Comparison of ENCODE assay signal across 1 cellular context in the genomic region with DNA sequence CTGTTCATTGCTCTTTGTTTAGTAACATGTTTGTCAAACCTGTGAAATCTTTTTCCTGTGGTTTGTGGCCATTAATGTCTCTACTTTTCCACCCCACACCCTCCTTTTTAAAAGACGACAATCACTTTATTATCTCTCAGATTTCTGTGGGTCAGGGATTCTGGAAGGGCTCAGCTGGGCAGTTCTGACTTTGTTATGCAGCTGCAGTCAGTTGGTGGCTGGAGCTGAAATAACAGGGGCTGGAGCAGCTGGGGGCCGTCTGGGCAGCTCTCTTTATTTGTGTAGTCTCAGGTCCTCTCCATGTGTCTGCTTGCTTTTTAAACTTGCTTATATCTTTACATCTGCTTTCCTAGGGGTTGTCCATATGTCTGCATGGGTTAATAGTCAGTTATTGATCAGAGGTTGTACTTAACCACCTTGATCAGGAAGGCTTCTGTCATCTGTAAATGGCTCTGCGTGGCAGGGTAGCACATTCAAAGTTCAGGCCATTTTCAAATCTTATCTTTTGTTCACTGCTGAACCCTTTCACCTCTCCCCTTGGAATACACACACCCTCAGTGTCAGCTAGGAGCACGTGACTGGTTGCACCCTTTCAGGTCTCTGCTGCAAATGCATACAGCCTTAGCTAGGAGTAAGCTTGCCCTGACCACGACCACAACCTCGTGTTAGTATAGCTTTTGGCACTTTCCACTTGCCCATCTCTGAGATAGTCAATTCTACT.
A peak's percentile ranks its signal among the peaks of the same experiment; 100 is the strongest.
TF ChIP-seq lines count a peak whose summit lies in the region.

No MANE protein-coding gene starts in this region.

TF ChIP-seq in HepG2, 621 proteins besides CTCF, POLR2A, EP300 and RAD21 (continued from another document and continues in another):
- TF ChIP-seq ZFX (CRISPR knock-in tag; IDR thresholded peaks at IDR 0.05; ENCODE audit: low read depth) (peak; percentile 57; the same call in 1 of the 2 replicates), ETV5 (CRISPR knock-in tag; IDR thresholded peaks at IDR 0.05; ENCODE audit: borderline replicate concordance) (peak; percentile 29; the same call in 1 of the 2 replicates), ASH2L (IDR thresholded peaks at IDR 0.05; ENCODE audit: insufficient read length, low read depth, low read length) (no peak), LCORL (IDR thresholded peaks at IDR 0.05) (no peak), LCORL (CRISPR knock-in tag; IDR thresholded peaks at IDR 0.05) (peak; percentile 30; the same call in 1 of the 2 replicates), ZNF747 (CRISPR knock-in tag; IDR thresholded peaks at IDR 0.05; ENCODE audit: borderline replicate concordance) (0 out of 2 replicates have a peak, but pooled peaks have one; percentile 51), NCOR1 (IDR thresholded peaks at IDR 0.05; ENCODE audit: borderline replicate concordance, low read length) (peak; percentile 43; the same call in 1 of the 2 replicates), ZNF772 (CRISPR knock-in tag; IDR thresholded peaks at IDR 0.05) (peak; percentile 68), ZBTB7B (CRISPR knock-in tag; IDR thresholded peaks at IDR 0.05) (0 out of 2 replicates have a peak, but pooled peaks have one; percentile 47), U2AF1 (optimal IDR thresholded peaks at IDR 0.05; ENCODE audit: low read depth, low read length) (no peak), ZNF775 (CRISPR knock-in tag; IDR thresholded peaks at IDR 0.05; ENCODE audit: borderline replicate concordance) (no peak), GATA4 (IDR thresholded peaks at IDR 0.05; ENCODE audit: borderline replicate concordance, low read depth) (peak; percentile 75; the same call in 1 of the 2 replicates), HNRNPUL1 (IDR thresholded peaks at IDR 0.05; ENCODE audit: low read depth, low read length) (no peak), SP140L (CRISPR knock-in tag; IDR thresholded peaks at IDR 0.05; ENCODE audit: borderline replicate concordance) (no peak), EHMT2 (IDR thresholded peaks at IDR 0.05; ENCODE audit: borderline replicate concordance, low read depth, low read length) (no peak), ZFP90 (CRISPR knock-in tag; IDR thresholded peaks at IDR 0.05; ENCODE audit: borderline replicate concordance) (no peak), KMT2A (CRISPR knock-in tag; IDR thresholded peaks at IDR 0.05) (peak; percentile 32; the same call in 1 of the 2 replicates), SP5 (CRISPR knock-in tag; IDR thresholded peaks at IDR 0.05; ENCODE audit: borderline replicate concordance, low read depth) (peak; percentile 23; the same call in 1 of the 2 replicates), ATF1 (CRISPR knock-in tag; IDR thresholded peaks at IDR 0.05) (no peak), ZNF138 (CRISPR knock-in tag; IDR thresholded peaks at IDR 0.05; ENCODE audit: low read depth) (no peak), HOXA3 (CRISPR knock-in tag; IDR thresholded peaks at IDR 0.05) (peak; percentile 77; the same call in 1 of the 2 replicates), CREM (IDR thresholded peaks at IDR 0.05) (peak; percentile 43; the same call in 1 of the 2 replicates), CREM (CRISPR knock-in tag; IDR thresholded peaks at IDR 0.05) (no peak), ZNF121 (CRISPR knock-in tag; IDR thresholded peaks at IDR 0.05) (no peak), REXO4 (CRISPR knock-in tag; IDR thresholded peaks at IDR 0.05; ENCODE audit: borderline replicate concordance) (no peak), TBX2 (CRISPR knock-in tag; IDR thresholded peaks at IDR 0.05; ENCODE audit: borderline replicate concordance) (peak; percentile 96), ZSCAN29 (CRISPR knock-in tag; conservative IDR thresholded peaks at IDR 0.05) (0 out of 2 replicates have a peak, but pooled peaks have one; percentile 56), ELF1 (CRISPR knock-in tag; IDR thresholded peaks at IDR 0.05) (0 out of 2 replicates have a peak, but pooled peaks have one; percentile 22), ZBTB42 (CRISPR knock-in tag; IDR thresholded peaks at IDR 0.05) (no peak)
- TF ChIP-seq, protein P1, sequence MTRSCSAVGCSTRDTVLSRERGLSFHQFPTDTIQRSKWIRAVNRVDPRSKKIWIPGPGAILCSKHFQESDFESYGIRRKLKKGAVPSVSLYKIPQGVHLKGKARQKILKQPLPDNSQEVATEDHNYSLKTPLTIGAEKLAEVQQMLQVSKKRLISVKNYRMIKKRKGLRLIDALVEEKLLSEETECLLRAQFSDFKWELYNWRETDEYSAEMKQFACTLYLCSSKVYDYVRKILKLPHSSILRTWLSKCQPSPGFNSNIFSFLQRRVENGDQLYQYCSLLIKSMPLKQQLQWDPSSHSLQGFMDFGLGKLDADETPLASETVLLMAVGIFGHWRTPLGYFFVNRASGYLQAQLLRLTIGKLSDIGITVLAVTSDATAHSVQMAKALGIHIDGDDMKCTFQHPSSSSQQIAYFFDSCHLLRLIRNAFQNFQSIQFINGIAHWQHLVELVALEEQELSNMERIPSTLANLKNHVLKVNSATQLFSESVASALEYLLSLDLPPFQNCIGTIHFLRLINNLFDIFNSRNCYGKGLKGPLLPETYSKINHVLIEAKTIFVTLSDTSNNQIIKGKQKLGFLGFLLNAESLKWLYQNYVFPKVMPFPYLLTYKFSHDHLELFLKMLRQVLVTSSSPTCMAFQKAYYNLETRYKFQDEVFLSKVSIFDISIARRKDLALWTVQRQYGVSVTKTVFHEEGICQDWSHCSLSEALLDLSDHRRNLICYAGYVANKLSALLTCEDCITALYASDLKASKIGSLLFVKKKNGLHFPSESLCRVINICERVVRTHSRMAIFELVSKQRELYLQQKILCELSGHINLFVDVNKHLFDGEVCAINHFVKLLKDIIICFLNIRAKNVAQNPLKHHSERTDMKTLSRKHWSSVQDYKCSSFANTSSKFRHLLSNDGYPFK (CRISPR knock-in tag; IDR thresholded peaks at IDR 0.05; ENCODE audit: borderline replicate concordance) = no peak
- TF ChIP-seq, protein P2, sequence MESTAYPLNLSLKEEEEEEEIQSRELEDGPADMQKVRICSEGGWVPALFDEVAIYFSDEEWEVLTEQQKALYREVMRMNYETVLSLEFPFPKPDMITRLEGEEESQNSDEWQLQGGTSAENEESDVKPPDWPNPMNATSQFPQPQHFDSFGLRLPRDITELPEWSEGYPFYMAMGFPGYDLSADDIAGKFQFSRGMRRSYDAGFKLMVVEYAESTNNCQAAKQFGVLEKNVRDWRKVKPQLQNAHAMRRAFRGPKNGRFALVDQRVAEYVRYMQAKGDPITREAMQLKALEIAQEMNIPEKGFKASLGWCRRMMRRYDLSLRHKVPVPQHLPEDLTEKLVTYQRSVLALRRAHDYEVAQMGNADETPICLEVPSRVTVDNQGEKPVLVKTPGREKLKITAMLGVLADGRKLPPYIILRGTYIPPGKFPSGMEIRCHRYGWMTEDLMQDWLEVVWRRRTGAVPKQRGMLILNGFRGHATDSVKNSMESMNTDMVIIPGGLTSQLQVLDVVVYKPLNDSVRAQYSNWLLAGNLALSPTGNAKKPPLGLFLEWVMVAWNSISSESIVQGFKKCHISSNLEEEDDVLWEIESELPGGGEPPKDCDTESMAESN (CRISPR knock-in tag; conservative IDR thresholded peaks at IDR 0.05) = no peak
- TF ChIP-seq, protein P3, sequence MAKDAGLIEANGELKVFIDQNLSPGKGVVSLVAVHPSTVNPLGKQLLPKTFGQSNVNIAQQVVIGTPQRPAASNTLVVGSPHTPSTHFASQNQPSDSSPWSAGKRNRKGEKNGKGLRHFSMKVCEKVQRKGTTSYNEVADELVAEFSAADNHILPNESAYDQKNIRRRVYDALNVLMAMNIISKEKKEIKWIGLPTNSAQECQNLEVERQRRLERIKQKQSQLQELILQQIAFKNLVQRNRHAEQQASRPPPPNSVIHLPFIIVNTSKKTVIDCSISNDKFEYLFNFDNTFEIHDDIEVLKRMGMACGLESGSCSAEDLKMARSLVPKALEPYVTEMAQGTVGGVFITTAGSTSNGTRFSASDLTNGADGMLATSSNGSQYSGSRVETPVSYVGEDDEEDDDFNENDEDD (CRISPR knock-in tag; IDR thresholded peaks at IDR 0.05; ENCODE audit: borderline replicate concordance) = peak; percentile 79; the same call in 1 of the 2 replicates
- TF ChIP-seq, protein P4, sequence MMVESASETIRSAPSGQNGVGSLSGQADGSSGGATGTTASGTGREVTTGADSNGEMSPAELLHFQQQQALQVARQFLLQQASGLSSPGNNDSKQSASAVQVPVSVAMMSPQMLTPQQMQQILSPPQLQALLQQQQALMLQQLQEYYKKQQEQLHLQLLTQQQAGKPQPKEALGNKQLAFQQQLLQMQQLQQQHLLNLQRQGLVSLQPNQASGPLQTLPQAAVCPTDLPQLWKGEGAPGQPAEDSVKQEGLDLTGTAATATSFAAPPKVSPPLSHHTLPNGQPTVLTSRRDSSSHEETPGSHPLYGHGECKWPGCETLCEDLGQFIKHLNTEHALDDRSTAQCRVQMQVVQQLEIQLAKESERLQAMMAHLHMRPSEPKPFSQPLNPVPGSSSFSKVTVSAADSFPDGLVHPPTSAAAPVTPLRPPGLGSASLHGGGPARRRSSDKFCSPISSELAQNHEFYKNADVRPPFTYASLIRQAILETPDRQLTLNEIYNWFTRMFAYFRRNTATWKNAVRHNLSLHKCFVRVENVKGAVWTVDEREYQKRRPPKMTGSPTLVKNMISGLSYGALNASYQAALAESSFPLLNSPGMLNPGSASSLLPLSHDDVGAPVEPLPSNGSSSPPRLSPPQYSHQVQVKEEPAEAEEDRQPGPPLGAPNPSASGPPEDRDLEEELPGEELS (CRISPR knock-in tag; IDR thresholded peaks at IDR 0.05) = peak; percentile 73; the same call in 1 of the 2 replicates
- TF ChIP-seq, protein P5, sequence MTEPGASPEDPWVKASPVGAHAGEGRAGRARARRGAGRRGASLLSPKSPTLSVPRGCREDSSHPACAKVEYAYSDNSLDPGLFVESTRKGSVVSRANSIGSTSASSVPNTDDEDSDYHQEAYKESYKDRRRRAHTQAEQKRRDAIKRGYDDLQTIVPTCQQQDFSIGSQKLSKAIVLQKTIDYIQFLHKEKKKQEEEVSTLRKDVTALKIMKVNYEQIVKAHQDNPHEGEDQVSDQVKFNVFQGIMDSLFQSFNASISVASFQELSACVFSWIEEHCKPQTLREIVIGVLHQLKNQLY (CRISPR knock-in tag; IDR thresholded peaks at IDR 0.05) = peak; percentile 90
- TF ChIP-seq, protein P6, sequence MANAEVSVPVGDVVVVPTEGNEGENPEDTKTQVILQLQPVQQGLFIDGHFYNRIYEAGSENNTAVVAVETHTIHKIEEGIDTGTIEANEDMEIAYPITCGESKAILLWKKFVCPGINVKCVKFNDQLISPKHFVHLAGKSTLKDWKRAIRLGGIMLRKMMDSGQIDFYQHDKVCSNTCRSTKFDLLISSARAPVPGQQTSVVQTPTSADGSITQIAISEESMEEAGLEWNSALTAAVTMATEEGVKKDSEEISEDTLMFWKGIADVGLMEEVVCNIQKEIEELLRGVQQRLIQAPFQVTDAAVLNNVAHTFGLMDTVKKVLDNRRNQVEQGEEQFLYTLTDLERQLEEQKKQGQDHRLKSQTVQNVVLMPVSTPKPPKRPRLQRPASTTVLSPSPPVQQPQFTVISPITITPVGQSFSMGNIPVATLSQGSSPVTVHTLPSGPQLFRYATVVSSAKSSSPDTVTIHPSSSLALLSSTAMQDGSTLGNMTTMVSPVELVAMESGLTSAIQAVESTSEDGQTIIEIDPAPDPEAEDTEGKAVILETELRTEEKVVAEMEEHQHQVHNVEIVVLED (CRISPR knock-in tag; IDR thresholded peaks at IDR 0.05; ENCODE audit: borderline replicate concordance) = peak; percentile 53; the same call in 1 of the 2 replicates
- TF ChIP-seq, protein P7, sequence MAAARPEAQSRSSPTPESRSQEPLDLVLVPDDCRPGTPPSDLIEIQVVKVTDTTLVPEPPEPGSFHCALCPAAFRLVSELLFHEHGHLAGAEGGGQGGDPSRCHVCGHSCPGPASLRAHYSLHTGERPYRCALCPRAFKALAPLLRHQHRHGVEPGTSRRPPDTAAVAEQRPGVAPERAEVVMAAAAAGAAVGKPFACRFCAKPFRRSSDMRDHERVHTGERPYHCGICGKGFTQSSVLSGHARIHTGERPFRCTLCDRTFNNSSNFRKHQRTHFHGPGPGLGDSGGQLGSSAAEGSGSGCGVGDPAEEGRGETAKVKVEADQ (CRISPR knock-in tag; IDR thresholded peaks at IDR 0.05; ENCODE audit: borderline replicate concordance) = peak; percentile 50; the same call in 1 of the 2 replicates
- TF ChIP-seq, protein P8, sequence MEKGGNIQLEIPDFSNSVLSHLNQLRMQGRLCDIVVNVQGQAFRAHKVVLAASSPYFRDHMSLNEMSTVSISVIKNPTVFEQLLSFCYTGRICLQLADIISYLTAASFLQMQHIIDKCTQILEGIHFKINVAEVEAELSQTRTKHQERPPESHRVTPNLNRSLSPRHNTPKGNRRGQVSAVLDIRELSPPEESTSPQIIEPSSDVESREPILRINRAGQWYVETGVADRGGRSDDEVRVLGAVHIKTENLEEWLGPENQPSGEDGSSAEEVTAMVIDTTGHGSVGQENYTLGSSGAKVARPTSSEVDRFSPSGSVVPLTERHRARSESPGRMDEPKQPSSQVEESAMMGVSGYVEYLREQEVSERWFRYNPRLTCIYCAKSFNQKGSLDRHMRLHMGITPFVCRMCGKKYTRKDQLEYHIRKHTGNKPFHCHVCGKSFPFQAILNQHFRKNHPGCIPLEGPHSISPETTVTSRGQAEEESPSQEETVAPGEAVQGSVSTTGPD (CRISPR knock-in tag; IDR thresholded peaks at IDR 0.05) = 0 out of 2 replicates have a peak, but pooled peaks have one; percentile 45
- TF ChIP-seq, protein P9, sequence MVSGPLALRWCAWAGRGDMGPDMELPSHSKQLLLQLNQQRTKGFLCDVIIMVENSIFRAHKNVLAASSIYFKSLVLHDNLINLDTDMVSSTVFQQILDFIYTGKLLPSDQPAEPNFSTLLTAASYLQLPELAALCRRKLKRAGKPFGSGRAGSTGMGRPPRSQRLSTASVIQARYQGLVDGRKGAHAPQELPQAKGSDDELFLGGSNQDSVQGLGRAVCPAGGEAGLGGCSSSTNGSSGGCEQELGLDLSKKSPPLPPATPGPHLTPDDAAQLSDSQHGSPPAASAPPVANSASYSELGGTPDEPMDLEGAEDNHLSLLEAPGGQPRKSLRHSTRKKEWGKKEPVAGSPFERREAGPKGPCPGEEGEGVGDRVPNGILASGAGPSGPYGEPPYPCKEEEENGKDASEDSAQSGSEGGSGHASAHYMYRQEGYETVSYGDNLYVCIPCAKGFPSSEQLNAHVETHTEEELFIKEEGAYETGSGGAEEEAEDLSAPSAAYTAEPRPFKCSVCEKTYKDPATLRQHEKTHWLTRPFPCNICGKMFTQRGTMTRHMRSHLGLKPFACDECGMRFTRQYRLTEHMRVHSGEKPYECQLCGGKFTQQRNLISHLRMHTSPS (CRISPR knock-in tag; IDR thresholded peaks at IDR 0.05; ENCODE audit: low read depth) = no peak
- TF ChIP-seq, protein P10, sequence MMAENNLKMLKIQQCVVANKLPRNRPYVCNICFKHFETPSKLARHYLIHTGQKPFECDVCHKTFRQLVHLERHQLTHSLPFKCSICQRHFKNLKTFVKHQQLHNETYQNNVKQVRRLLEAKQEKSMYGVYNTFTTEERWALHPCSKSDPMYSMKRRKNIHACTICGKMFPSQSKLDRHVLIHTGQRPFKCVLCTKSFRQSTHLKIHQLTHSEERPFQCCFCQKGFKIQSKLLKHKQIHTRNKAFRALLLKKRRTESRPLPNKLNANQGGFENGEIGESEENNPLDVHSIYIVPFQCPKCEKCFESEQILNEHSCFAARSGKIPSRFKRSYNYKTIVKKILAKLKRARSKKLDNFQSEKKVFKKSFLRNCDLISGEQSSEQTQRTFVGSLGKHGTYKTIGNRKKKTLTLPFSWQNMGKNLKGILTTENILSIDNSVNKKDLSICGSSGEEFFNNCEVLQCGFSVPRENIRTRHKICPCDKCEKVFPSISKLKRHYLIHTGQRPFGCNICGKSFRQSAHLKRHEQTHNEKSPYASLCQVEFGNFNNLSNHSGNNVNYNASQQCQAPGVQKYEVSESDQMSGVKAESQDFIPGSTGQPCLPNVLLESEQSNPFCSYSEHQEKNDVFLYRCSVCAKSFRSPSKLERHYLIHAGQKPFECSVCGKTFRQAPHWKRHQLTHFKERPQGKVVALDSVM (CRISPR knock-in tag; IDR thresholded peaks at IDR 0.05) = no peak
